ENCODE assay signal across 8 cellular contexts in genomic region chr7:5291301-5291700, GRCh38.
"Had no signal": no experiment of that assay in that cellular context is flagged by ENCODE, and none has a peak within 500 bp of the region (broad histone marks: within the 10 kb centered on the region; RNA-seq: fewer than 3 reads in every experiment).

No MANE protein-coding gene starts in this region.

- H2AFZ ChIP-seq: GM23248 had no signal

- DNase-seq: GM23248, GOT3, H9, HCEC 1CT, IMR-90, KBM-7 had no signal

- H3K27ac ChIP-seq: GM23248, HL-60, KMS-11 had no signal

- H3K4me2 ChIP-seq: KMS-11 had no signal

- H3K9ac ChIP-seq: GM23248, KMS-11 had no signal

- H3K4me3 ChIP-seq: GM23248 had no signal
